In genomic region chr11:78214331-78215194, GRCh38 we compare ENCODE assay signal across 1 cellular context.
TF ChIP-seq lines count a peak whose summit lies in the region.

No MANE protein-coding gene starts in this region.

TF ChIP-seq in K562, 482 proteins besides CTCF, POLR2A, EP300 and RAD21 (continued from another document):
- no peak for TF ChIP-seq ZHX1 (conservative IDR thresholded peaks at IDR 0.05; ENCODE audit: low read length)
- no peak for TF ChIP-seq ZNF384 (IDR thresholded peaks at IDR 0.05; ENCODE audit: low read depth, low read length)
- TF ChIP-seq NCOA2 (IDR thresholded peaks at IDR 0.05; ENCODE audit: partially characterized antibody in 2 of 2) = no peak
- TF ChIP-seq ZBTB17 (CRISPR knock-in tag; IDR thresholded peaks at IDR 0.05) = no peak
- peak; percentile 48; the same call in 1 of the 2 replicates for TF ChIP-seq POLR2G (IDR thresholded peaks at IDR 0.05; ENCODE audit: low read depth, low read length)
- no peak for TF ChIP-seq HDAC6 (IDR thresholded peaks at IDR 0.05; ENCODE audit: low read depth, low read length)
- no peak for TF ChIP-seq SNIP1 (IDR thresholded peaks at IDR 0.05; ENCODE audit: low read depth)
- TF ChIP-seq POLR2AphosphoS2 (IDR thresholded peaks at IDR 0.05; ENCODE audit: low read length) = peak; percentile 18; the same call in 1 of the 2 replicates
